Comparison of ENCODE assay signal across 12 cellular contexts in genomic region chr3:79178471-79178870, GRCh38.
DNase-seq lines count a peak whose midpoint lies in the region; ATAC-seq and TF ChIP-seq lines count a peak whose summit lies in the region.
"Had no signal": no experiment of that assay in that cellular context is flagged by ENCODE, and none has a peak within 500 bp of the region (broad histone marks: within the 10 kb centered on the region; RNA-seq: fewer than 3 reads in every experiment).

No MANE protein-coding gene starts in this region.

- H3K4me1 Mint-ChIP-seq in neural progenitor cell, result peaks cover 21% of the 10 kb centered on the region
- H3K4me1 Mint-ChIP-seq in activated CD8-positive, alpha-beta T cell treated with anti-CD3 and anti-CD28 coated beads, Interleukin-2, amount 10 ng/mL, durations not matched to agents 7 days and 5 days (ENCODE audit: low read depth), result no peaks in the 10 kb centered on the region
- H3K4me1 Mint-ChIP-seq: CD4-positive, alpha-beta memory T cell had no signal

- TF ChIP-seq CTCF in neural progenitor cell (IDR thresholded peaks at IDR 0.05) (no peak), WERI-Rb-1 (IDR thresholded peaks at IDR 0.05; ENCODE audit: low read depth, low read length) (no peak), vagina (IDR thresholded peaks at IDR 0.05) (no peak)

- H3K4me2 ChIP-seq in neural progenitor cell, result peak overlapping the region; percentile 66

- H3K27me3 Mint-ChIP-seq in neural progenitor cell (ENCODE audit: insufficient read depth, low read depth), result no peaks in the 10 kb centered on the region
- no peaks in the 10 kb centered on the region for H3K27me3 Mint-ChIP-seq in activated CD8-positive, alpha-beta T cell treated with anti-CD3 and anti-CD28 coated beads, Interleukin-2, amount 10 ng/mL, durations not matched to agents 7 days and 5 days (ENCODE audit: low read depth)
- H3K27me3 Mint-ChIP-seq: CD4-positive, alpha-beta memory T cell had no signal

- H3K27me3 ChIP-seq in neural progenitor cell (no peaks in the 10 kb centered on the region), WERI-Rb-1 (ENCODE audit: insufficient read depth, low read depth, severe bottlenecking) (no peaks in the 10 kb centered on the region), vagina (no peaks in the 10 kb centered on the region)
- H3K27me3 ChIP-seq: BE2C, MG63 had no signal

- peak overlapping the region; percentile 87 for H3K27ac Mint-ChIP-seq in neural progenitor cell
- no peak overlapping the region for H3K27ac Mint-ChIP-seq in activated CD8-positive, alpha-beta T cell treated with anti-CD3 and anti-CD28 coated beads, Interleukin-2, amount 10 ng/mL, durations not matched to agents 7 days and 5 days
- H3K27ac Mint-ChIP-seq: CD4-positive, alpha-beta memory T cell had no signal

- in situ Hi-C loops in G401 (cut with HindIII; ENCODE audit: low sequenced_read_pairs), result no loop called here

- ATAC-seq in activated CD8-positive, alpha-beta T cell treated with anti-CD3 and anti-CD28 coated beads, Interleukin-2, amount 10 ng/mL, durations not matched to agents 7 days and 5 days, result no peak

- H3K4me3 Mint-ChIP-seq in neural progenitor cell, result no peak overlapping the region
- H3K4me3 Mint-ChIP-seq in activated CD8-positive, alpha-beta T cell treated with anti-CD3 and anti-CD28 coated beads, Interleukin-2, amount 10 ng/mL, durations not matched to agents 7 days and 5 days, result no peak overlapping the region
- H3K4me3 Mint-ChIP-seq: CD4-positive, alpha-beta memory T cell had no signal

- H3F3A ChIP-seq in neural progenitor cell (ENCODE audit: low read depth), result peaks cover 7% of the 10 kb centered on the region

- no peak for TF ChIP-seq POLR2A in vagina (IDR thresholded peaks at IDR 0.05)

- no peaks in the 10 kb centered on the region for H3K36me3 ChIP-seq in neural progenitor cell
- no peaks in the 10 kb centered on the region for H3K36me3 ChIP-seq in WERI-Rb-1
- H3K36me3 ChIP-seq in vagina, result no peaks in the 10 kb centered on the region
- H3K36me3 ChIP-seq: BE2C, MG63 had no signal

- peak overlapping the region; percentile 22 for H2AFZ ChIP-seq in neural progenitor cell (replicated peaks)

- no peaks in the 10 kb centered on the region for H3K79me2 ChIP-seq in neural progenitor cell (ENCODE audit: low read depth)

- H3K9me3 ChIP-seq in neural progenitor cell (ENCODE audit: low read depth), result no peaks in the 10 kb centered on the region
- no peaks in the 10 kb centered on the region for H3K9me3 ChIP-seq in WERI-Rb-1 (ENCODE audit: severe bottlenecking)
- no peaks in the 10 kb centered on the region for H3K9me3 ChIP-seq in vagina
- H3K9me3 ChIP-seq: BE2C, MG63 had no signal

- peaks cover 31% of the 10 kb centered on the region for H3K4me1 ChIP-seq in neural progenitor cell
- no peaks in the 10 kb centered on the region for H3K4me1 ChIP-seq in vagina

- H3K9me3 Mint-ChIP-seq in neural progenitor cell, result no peaks in the 10 kb centered on the region
- no peaks in the 10 kb centered on the region for H3K9me3 Mint-ChIP-seq in activated CD8-positive, alpha-beta T cell treated with anti-CD3 and anti-CD28 coated beads, Interleukin-2, amount 10 ng/mL, durations not matched to agents 7 days and 5 days (ENCODE audit: insufficient read depth)

- CTCF ChIA-PET in activated CD8-positive, alpha-beta T cell treated with anti-CD3 and anti-CD28 coated beads, Interleukin-2, amount 10 ng/mL, durations not matched to agents 7 days and 5 days (lab: Charles Lee), result no interaction called here

- intact Hi-C loops in vagina (cut with DNase I), result no loop called here

- DNase-seq in G401 (ENCODE audit: low spot score) (peak; percentile 41), NCI-H1105 treated with DMSO at 0.1 percent for 48 hours (lab: John Stamatoyannopoulos, UW) (peak; percentile 66), cerebellar cortex (ENCODE audit: low spot score) (peak; percentile 35), neural progenitor cell (ENCODE audit: low spot score) (peak; percentile 74), WERI-Rb-1 (no peak), vagina (ENCODE audit: extremely low spot score in 2 of 2) (no peak)
- DNase-seq in activated CD8-positive, alpha-beta T cell treated with anti-CD3 and anti-CD28 coated beads, Interleukin-2, amount 10 ng/mL, durations not matched to agents 7 days and 5 days, result no peak
- DNase-seq: BE2C; CD4-positive, alpha-beta memory T cell; MG63; NCI-H345 had no signal

- H3K36me3 Mint-ChIP-seq in neural progenitor cell, result peaks cover 1% of the 10 kb centered on the region
- no peaks in the 10 kb centered on the region for H3K36me3 Mint-ChIP-seq in activated CD8-positive, alpha-beta T cell treated with anti-CD3 and anti-CD28 coated beads, Interleukin-2, amount 10 ng/mL, durations not matched to agents 7 days and 5 days (ENCODE audit: low read depth)
- H3K36me3 Mint-ChIP-seq: CD4-positive, alpha-beta memory T cell had no signal

- H3K4me3 ChIP-seq in neural progenitor cell, result peak overlapping the region; percentile 22
- H3K4me3 ChIP-seq in WERI-Rb-1 (ENCODE audit: low read depth, low read length), result no peak overlapping the region
- H3K4me3 ChIP-seq in vagina, result no peak overlapping the region
- H3K4me3 ChIP-seq: MG63, SK-N-MC had no signal

- H4K20me1 ChIP-seq in neural progenitor cell (ENCODE audit: low read depth), result no peaks in the 10 kb centered on the region

- H3K27ac ChIP-seq in neural progenitor cell (peak overlapping the region; percentile 54), WERI-Rb-1 (no peak overlapping the region), vagina (no peak overlapping the region)
- H3K27ac ChIP-seq: SK-N-MC had no signal

- no peak overlapping the region for H3K9ac ChIP-seq in neural progenitor cell

- POLR2A ChIA-PET in activated CD8-positive, alpha-beta T cell treated with anti-CD3 and anti-CD28 coated beads, Interleukin-2, amount 10 ng/mL, durations not matched to agents 7 days and 5 days (lab: Charles Lee), result no interaction called here

Comparison
In these comparisons a context has a peak if more than half of its experiments do, and no peak if none do; other contexts are left out.
1. DNase-seq: peak in G401 (single experiment), NCI-H1105 treated with DMSO at 0.1 percent for 48 hours (single experiment), cerebellar cortex (single experiment) and neural progenitor cell (single experiment); none in WERI-Rb-1 (single experiment), vagina (0 of 2) and activated CD8-positive, alpha-beta T cell treated with anti-CD3 and anti-CD28 coated beads, Interleukin-2, amount 10 ng/mL, durations not matched to agents 7 days and 5 days (single experiment).